In the genomic region with DNA sequence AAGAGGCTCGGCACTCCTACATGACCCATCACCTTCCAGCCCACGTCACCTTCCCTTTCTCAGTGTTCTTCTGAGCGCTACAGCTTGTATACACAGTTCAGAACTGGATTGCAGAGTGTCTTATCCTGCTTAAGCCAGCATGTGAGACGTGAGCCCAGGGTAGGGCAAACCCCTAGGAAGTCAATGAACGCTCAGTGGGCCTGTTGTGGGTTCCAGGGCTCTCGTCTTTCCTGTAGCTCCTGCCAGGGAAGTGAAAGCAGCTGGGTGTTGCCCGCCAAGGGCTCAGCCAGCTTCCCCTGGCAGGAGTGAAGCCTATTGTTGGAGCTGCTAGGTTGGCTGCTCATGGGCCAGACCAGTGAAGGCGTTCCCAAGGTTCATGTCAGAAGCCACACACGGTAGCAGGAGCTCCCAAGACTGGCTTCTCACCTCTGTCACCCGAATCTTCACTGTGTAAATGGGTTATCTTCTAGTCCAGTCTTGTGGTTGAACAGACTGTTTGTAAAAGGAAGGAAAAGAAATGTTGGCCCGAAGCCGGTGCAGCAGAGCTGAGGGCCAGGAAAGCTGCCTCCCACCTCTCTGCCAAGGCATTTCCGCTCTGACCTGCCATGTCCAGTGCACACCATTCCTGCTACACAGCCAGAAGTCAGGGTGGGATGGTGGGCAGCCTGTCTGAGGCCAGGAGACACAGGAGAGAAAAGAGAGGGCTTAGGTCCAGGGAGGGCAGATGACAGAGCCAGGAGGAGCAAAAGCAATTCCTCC, we compare ENCODE assay signal across 10 cellular contexts.
A peak's percentile ranks its signal among the peaks of the same experiment; 100 is the strongest.
DNase-seq lines count a peak whose midpoint lies in the region; ATAC-seq and TF ChIP-seq lines count a peak whose summit lies in the region.
"Had no signal": no experiment of that assay in that cellular context is flagged by ENCODE, and none has a peak within 500 bp of the region (broad histone marks: within the 10 kb centered on the region; RNA-seq: fewer than 3 reads in every experiment).

No MANE protein-coding gene starts in this region.

- H3K27me3 ChIP-seq in uterus: no peaks in the 10 kb centered on the region
- H3K27me3 ChIP-seq: ovary had no signal

- intact Hi-C loops in uterus (cut with DNase I; ENCODE audit: low total_unique reads): no loop called here

- H3K4me1 ChIP-seq in uterus: peaks cover 5 to 31% of the 10 kb centered on the region in 2 donors

- no peak overlapping the region for H3K4me3 ChIP-seq in fibroblast of pulmonary artery (replicated peaks; ENCODE audit: low read depth, low read length)
- no peak overlapping the region for H3K4me3 ChIP-seq in uterus
- H3K4me3 ChIP-seq: ovary had no signal

- no peak for ATAC-seq in HG03432 (IDR thresholded peaks at IDR 0.05; ENCODE audit: unreplicated experiment)
- ATAC-seq in GM19463 (IDR thresholded peaks at IDR 0.05; ENCODE audit: unreplicated experiment): no peak

- no peak for TF ChIP-seq POLR2A in uterus (IDR thresholded peaks at IDR 0.05)

- H3K36me3 ChIP-seq in uterus: no peaks in the 10 kb centered on the region
- H3K36me3 ChIP-seq: ovary had no signal

- peak overlapping the region; percentile 61 to 82 for H3K27ac ChIP-seq in uterus
- H3K27ac ChIP-seq: ovary had no signal

- H3K9me3 ChIP-seq in uterus: peaks cover 0 to 7% of the 10 kb centered on the region in 2 donors
- H3K9me3 ChIP-seq: ovary had no signal

- TF ChIP-seq CTCF in fibroblast of pulmonary artery (IDR thresholded peaks at IDR 0.05; ENCODE audit: low read length, missing control alignments) (no peak), uterus (IDR thresholded peaks at IDR 0.05) (no peak)

- DNase-seq in NOMO-1 (lab: John Stamatoyannopoulos, UW; ENCODE audit: unreplicated experiment in 2 of 2) (peak; percentile 33 to 44), fibroblast of pulmonary artery (ENCODE audit: low read depth) (peak; percentile 45), myocyte (ENCODE audit: low read depth) (peak; percentile 57), uterus (peak in 1 of 2 donors; percentile 49)
- no peak for DNase-seq in activated naive CD4-positive, alpha-beta T cell treated with Interleukin-2 at 50 U/mL for 16 hours
- DNase-seq: NCI-H1092 treated with DMSO at 0.1 percent for 48 hours; ovary; stimulated activated naive CD4-positive, alpha-beta T cell had no signal
